8 cellular contexts compared by ENCODE assay signal in the genomic region with DNA sequence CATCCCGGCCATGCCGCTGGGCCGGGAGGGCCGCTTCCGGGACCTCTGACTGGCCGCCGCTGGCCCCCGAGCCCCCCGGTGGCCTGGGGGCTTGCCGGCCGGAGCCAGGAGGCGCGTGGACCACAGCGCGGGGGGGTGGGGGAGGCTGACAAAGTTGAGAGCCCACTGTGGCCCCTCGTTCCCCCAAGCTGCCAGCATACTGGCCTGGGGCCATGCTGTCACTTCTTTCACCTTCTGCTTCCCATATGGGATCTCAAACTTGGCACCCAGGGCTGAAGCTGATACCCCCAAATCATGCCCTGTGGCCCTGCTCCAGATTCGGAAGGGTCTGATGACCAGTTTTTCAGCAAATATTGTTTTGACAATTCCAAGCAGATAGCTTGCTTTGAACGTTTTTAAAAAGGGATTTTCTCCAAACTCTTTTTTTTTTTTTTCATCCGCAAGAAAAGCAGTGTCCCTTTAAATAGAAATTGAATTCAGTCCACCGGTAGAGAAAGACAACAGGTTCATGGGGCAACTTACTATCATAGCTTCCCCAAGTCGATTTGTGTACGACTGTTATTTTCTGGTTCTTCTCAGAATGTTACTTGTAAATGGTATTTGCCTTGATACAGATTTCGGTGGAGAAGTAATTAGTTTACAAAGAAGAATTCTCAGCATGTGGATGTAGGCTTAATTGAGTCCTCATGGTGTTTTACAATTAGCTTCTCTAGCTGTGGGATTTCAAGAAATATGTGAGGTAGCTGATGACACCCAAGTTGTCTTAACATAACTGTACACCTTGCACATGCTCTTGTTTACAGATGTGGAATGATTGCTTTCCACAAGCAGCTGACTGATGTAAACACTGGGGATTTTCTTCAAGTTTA. TPM values are rescaled to one million over a fixed set of nuclear protein-coding genes. Genes with fewer than 3 reads are reported as not detected.
A peak's percentile ranks its signal among the peaks of the same experiment; 100 is the strongest.
DNase-seq lines count a peak whose midpoint lies in the region; ATAC-seq, FAIRE-seq and TF ChIP-seq lines count a peak whose summit lies in the region.

No MANE protein-coding gene starts in this region.

- no peaks in the 10 kb centered on the region for H3K36me3 ChIP-seq in endothelial cell of umbilical vein (ENCODE audit: control insufficient read depth in 2 of 2, extremely low read depth in 1 of 2, insufficient read depth in 2 of 2, low read length in 2 of 2)

- H3K27ac Mint-ChIP-seq in natural killer cell treated with Interleukin-12 subunit alpha and Interleukin-12 subunit beta and Interleukin-15 and Interleukin-18, amount 100 ng/mL, for 72 hours: peak overlapping the region; percentile 56 to 84

- peak overlapping the region; percentile 92 for H3K4me3 Mint-ChIP-seq in natural killer cell treated with Interleukin-12 subunit alpha and Interleukin-12 subunit beta and Interleukin-15 and Interleukin-18, amount 100 ng/mL, for 72 hours

- peak overlapping the region; percentile 93 for H3K4me2 ChIP-seq in endothelial cell of umbilical vein (ENCODE audit: insufficient read depth, low read length)

- POLR2A ChIA-PET in RWPE1 (lab: Yijun Ruan, JAX; ENCODE audit: low non-redundant PET) (interaction anchor here (0.5 to 0.6 kb wide), 2 partner anchors 12 to 1688 kb away, joined by 3 to 9 read pairs; a partner anchor contains a TSS), endothelial cell of umbilical vein (lab: Charles Lee) (interaction anchor here (1.6 kb wide), 1 partner anchor 184 kb away, joined by 5 read pairs; a partner anchor contains a TSS)

- TF ChIP-seq POLR2A in GM12891 (IDR thresholded peaks at IDR 0.05; ENCODE audit: low read depth, low read length) (no peak), endothelial cell of umbilical vein (IDR thresholded peaks at IDR 0.05; ENCODE audit: low read depth, low read length) (no peak)

- no peaks in the 10 kb centered on the region for H3K36me3 Mint-ChIP-seq in natural killer cell treated with Interleukin-12 subunit alpha and Interleukin-12 subunit beta and Interleukin-15 and Interleukin-18, amount 100 ng/mL, for 72 hours

- CTCF ChIA-PET in RWPE1 (lab: Yijun Ruan, JAX): interaction anchor here (0.6 to 1.6 kb wide), 7 partner anchors 9 to 751 kb away, joined by 3 to 5 read pairs (median 4); no protein-coding TSS in a partner anchor
- CTCF ChIA-PET in endothelial cell of umbilical vein (lab: Charles Lee): interaction anchor here (0.6 to 2.2 kb wide), 6 partner anchors 10 to 369 kb away, joined by 3 to 7 read pairs (median 3); no protein-coding TSS in a partner anchor

- peaks cover 4% of the 10 kb centered on the region for H4K20me1 ChIP-seq in endothelial cell of umbilical vein (replicated peaks; ENCODE audit: control insufficient read depth, extremely low read depth, insufficient read depth, low read length)

- H2AFZ ChIP-seq in endothelial cell of umbilical vein (ENCODE audit: low read depth, low read length): peak overlapping the region; percentile 44

- peaks cover 42% of the 10 kb centered on the region for H3K4me1 ChIP-seq in endothelial cell of umbilical vein (ENCODE audit: control insufficient read depth, extremely low read depth, insufficient read depth, low read length)

- DNase-seq in GM12891 (ENCODE audit: insufficient read length, low spot score) (no peak), RWPE1 (ENCODE audit: low spot score) (no peak), endothelial cell of umbilical vein (ENCODE audit: low read depth, low spot score) (peak; percentile 24), dermis blood vessel endothelial cell (no peak), NCI-H774 (lab: John Stamatoyannopoulos, UW) (no peak), KG1 (lab: John Stamatoyannopoulos, UW) (no peak)
- no peak for DNase-seq in natural killer cell treated with Interleukin-12 subunit alpha and Interleukin-12 subunit beta and Interleukin-15 and Interleukin-18, amount 100 ng/mL, for 72 hours (ENCODE audit: low spot score)

- no peaks in the 10 kb centered on the region for H3K9me3 ChIP-seq in endothelial cell of umbilical vein (replicated peaks; ENCODE audit: control insufficient read depth, insufficient read depth, low read length)

- peak overlapping the region; percentile 88 for H3K9ac ChIP-seq in endothelial cell of umbilical vein (replicated peaks; ENCODE audit: extremely low read depth, insufficient read depth, low read length)

- peak overlapping the region; percentile 86 to 97 (median 95) for H3K4me3 ChIP-seq in endothelial cell of umbilical vein (replicated peaks in 1 of 3; ENCODE audit: insufficient read depth in 1 of 3, low read depth in 1 of 3, low read length in 3 of 3)

- no peak for ATAC-seq in natural killer cell treated with Interleukin-12 subunit alpha and Interleukin-12 subunit beta and Interleukin-15 and Interleukin-18, amount 100 ng/mL, for 72 hours
- ATAC-seq in HG02973 (IDR thresholded peaks at IDR 0.05; ENCODE audit: unreplicated experiment): no peak

- H3K9me3 Mint-ChIP-seq in natural killer cell treated with Interleukin-12 subunit alpha and Interleukin-12 subunit beta and Interleukin-15 and Interleukin-18, amount 100 ng/mL, for 72 hours: no peaks in the 10 kb centered on the region

- peak; percentile 33 for FAIRE-seq in GM12891 (lab: Jason Lieb, UNC)
- no peak for FAIRE-seq in endothelial cell of umbilical vein (lab: Jason Lieb, UNC)

- no peak for TF ChIP-seq CTCF in RWPE1 (conservative IDR thresholded peaks at IDR 0.05; ENCODE audit: low read depth)
- no peak for TF ChIP-seq CTCF in endothelial cell of umbilical vein (IDR thresholded peaks at IDR 0.05; ENCODE audit: extremely low read depth in 1 of 2, insufficient read depth in 1 of 2, low read depth in 1 of 2, low read length in 2 of 2)

- BruUV-seq in endothelial cell of umbilical vein (replicated peaks; lab: Mats Ljungman, UMichigan): TSS peak; percentile 41

- intact Hi-C loops in endothelial cell of umbilical vein (cut with micrococcal nuclease): loop anchor here (5.0 to 10.0 kb wide), 3 partner anchors 56 to 373 kb away; a partner anchor contains a TSS

- peaks cover 50% of the 10 kb centered on the region for H3K79me2 ChIP-seq in endothelial cell of umbilical vein (ENCODE audit: control insufficient read depth, insufficient read depth, low read length)

- H3K4me1 Mint-ChIP-seq in natural killer cell treated with Interleukin-12 subunit alpha and Interleukin-12 subunit beta and Interleukin-15 and Interleukin-18, amount 100 ng/mL, for 72 hours (ENCODE audit: low read depth in 2 of 2): peaks cover 39 to 54% of the 10 kb centered on the region in 2 donors

- no peaks in the 10 kb centered on the region for H3K9me1 ChIP-seq in endothelial cell of umbilical vein (replicated peaks; ENCODE audit: control insufficient read depth, extremely low read depth, insufficient read depth, low read length)

- peak overlapping the region; percentile 77 for H3K27ac ChIP-seq in RWPE1
- H3K27ac ChIP-seq in endothelial cell of umbilical vein (ENCODE audit: insufficient read depth, low read depth, low read length): peak overlapping the region; percentile 50

- dilution Hi-C loops in endothelial cell of umbilical vein (cut with MboI; ENCODE audit: extremely low pct_ligation_motif_present, low sequenced_read_pairs): no loop called here

- H3K27me3 Mint-ChIP-seq in natural killer cell treated with Interleukin-12 subunit alpha and Interleukin-12 subunit beta and Interleukin-15 and Interleukin-18, amount 100 ng/mL, for 72 hours: no peaks in the 10 kb centered on the region

- no peaks in the 10 kb centered on the region for H3K27me3 ChIP-seq in endothelial cell of umbilical vein (ENCODE audit: control insufficient read depth in 2 of 2, insufficient read depth in 2 of 2, low read length in 2 of 2)

TF ChIP-seq in GM12891, 5 proteins besides CTCF, POLR2A, EP300 and RAD21:
- no peak for TF ChIP-seq POU2F2 (IDR thresholded peaks at IDR 0.05; ENCODE audit: low read depth, low read length)
- TF ChIP-seq SPI1 (IDR thresholded peaks at IDR 0.05; ENCODE audit: low read depth, low read length): no peak
- TF ChIP-seq TAF1 (IDR thresholded peaks at IDR 0.05; ENCODE audit: low read depth, low read length): no peak
- no peak for TF ChIP-seq PAX5 (IDR thresholded peaks at IDR 0.05; ENCODE audit: insufficient read depth, low read length, severe bottlenecking)
- no peak for TF ChIP-seq POLR2AphosphoS5 (IDR thresholded peaks at IDR 0.05; ENCODE audit: low read depth, low read length)

TF ChIP-seq in endothelial cell of umbilical vein, 7 proteins besides CTCF, POLR2A, EP300 and RAD21 (continues in another document):
- TF ChIP-seq EZH2 (IDR thresholded peaks at IDR 0.05; ENCODE audit: borderline replicate concordance, low read depth, low read length, severe bottlenecking) (no peak), MYC (IDR thresholded peaks at IDR 0.05; ENCODE audit: low read depth, low read length) (no peak)

RNA-seq across cellular contexts. Expression of a gene that starts 1.0 kb away (rescaled TPM):
- polyA plus RNA-seq in GM12891 (2012; ENCODE audit: low read depth, missing spikeins): 6.4 TPM
- total RNA-seq in endothelial cell of umbilical vein: 24.4 and 25.5 TPM in 2 replicates
- polyA plus RNA-seq in endothelial cell of umbilical vein: 7.0 and 7.7 TPM in 2 replicates
- polyA plus RNA-seq in endothelial cell of umbilical vein (2011; cell fraction: cytosol; rRNA removed): 11.5 and 12.5 TPM in 2 replicates
- 17.9 and 21.4 TPM in 2 replicates for polyA plus RNA-seq in endothelial cell of umbilical vein (2011; cell fraction: nucleus; rRNA removed)
- 17.5 and 20.9 TPM in 2 replicates for polyA plus RNA-seq in endothelial cell of umbilical vein (2012)
- 6.6 and 7.3 TPM in 2 replicates for polyA minus RNA-seq in endothelial cell of umbilical vein
- 4.1 TPM for polyA minus RNA-seq in endothelial cell of umbilical vein (2011; cell fraction: cytosol; rRNA and poly(A)+ RNA removed)
- polyA minus RNA-seq in endothelial cell of umbilical vein (2011; cell fraction: nucleus; rRNA and poly(A)+ RNA removed): 5.6 and 6.3 TPM in 2 replicates
- total RNA-seq in natural killer cell treated with Interleukin-12 subunit alpha and Interleukin-12 subunit beta and Interleukin-15 and Interleukin-18, amount 100 ng/mL, for 72 hours: 10 to 100 TPM; 15.8 to 18.8 TPM
- 28.5 and 29.1 TPM in 2 replicates for total RNA-seq in dermis blood vessel endothelial cell

RNA-seq across cellular contexts. Expression of a gene that starts 11.1 kb away (rescaled TPM):
- polyA plus RNA-seq in GM12891 (2012; ENCODE audit: low read depth, missing spikeins): 0.42 TPM
- total RNA-seq in endothelial cell of umbilical vein (not detected in 2 replicates), dermis blood vessel endothelial cell (0.34 and 0.93 TPM in 2 replicates)
- 0.07 and 0.14 TPM in 2 replicates for polyA plus RNA-seq in endothelial cell of umbilical vein
- 0.13 and 0.37 TPM in 2 replicates for polyA plus RNA-seq in endothelial cell of umbilical vein (2011; cell fraction: cytosol; rRNA removed)
- polyA plus RNA-seq in endothelial cell of umbilical vein (2011; cell fraction: nucleus; rRNA removed): 0.21 TPM in 1 of 2 replicates, not detected in the other
- polyA plus RNA-seq in endothelial cell of umbilical vein (2012): 0.21 and 0.37 TPM in 2 replicates
- polyA minus RNA-seq in endothelial cell of umbilical vein: 0.74 TPM in 1 of 2 replicates, not detected in the other
- polyA minus RNA-seq in endothelial cell of umbilical vein (2011; cell fraction: cytosol; rRNA and poly(A)+ RNA removed): not detected
- polyA minus RNA-seq in endothelial cell of umbilical vein (2011; cell fraction: nucleus; rRNA and poly(A)+ RNA removed): not detected in 2 replicates
- not detected for total RNA-seq in natural killer cell treated with Interleukin-12 subunit alpha and Interleukin-12 subunit beta and Interleukin-15 and Interleukin-18, amount 100 ng/mL, for 72 hours
